Comparison of ENCODE assay signal across 8 cellular contexts in the genomic region with DNA sequence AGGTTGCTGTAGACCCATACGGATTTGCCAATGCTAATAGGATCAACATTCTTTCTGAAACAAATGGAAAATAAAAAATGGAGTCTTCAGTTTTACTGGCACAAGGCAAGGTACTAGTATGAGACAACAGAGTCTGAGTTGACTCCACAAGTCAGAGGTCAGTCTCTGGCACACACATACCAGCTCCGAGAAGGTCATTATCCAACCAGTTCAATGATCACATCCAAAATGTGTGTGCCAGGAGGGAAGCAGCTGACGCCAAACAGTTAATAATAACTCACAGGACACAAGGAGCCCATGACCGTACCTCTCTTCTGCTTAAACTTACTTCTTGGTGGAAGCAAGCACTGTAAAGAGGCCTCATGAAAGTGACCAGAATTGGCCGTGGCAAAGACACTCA.
"Had no signal": no experiment of that assay in that cellular context is flagged by ENCODE, and none has a peak within 500 bp of the region (broad histone marks: within the 10 kb centered on the region; RNA-seq: fewer than 3 reads in every experiment).

No MANE protein-coding gene starts in this region.

- H3K9me3 ChIP-seq: HAP-1 had no signal

- DNase-seq: GOT3, H7, HFFc6, IMR-90 had no signal

- ATAC-seq: HCT116, K562 had no signal

- FAIRE-seq: HTR-8/SVneo, K562 had no signal

- H3K27ac Mint-ChIP-seq: HFFc6 had no signal

- H3K4me3 Mint-ChIP-seq: HFFc6 had no signal

- H3K36me3 ChIP-seq: HAP-1 had no signal

- H3K4me3 ChIP-seq: HAP-1, K562 had no signal

- H3K4me1 ChIP-seq: HAP-1 had no signal
